Comparison of ENCODE assay signal across 19 cellular contexts in genomic region chr15:80161473-80162016, GRCh38. TPM values are rescaled to one million over a fixed set of nuclear protein-coding genes. Genes with fewer than 3 reads are reported as not detected.
DNase-seq lines count a peak whose midpoint lies in the region; ATAC-seq and TF ChIP-seq lines count a peak whose summit lies in the region.
"Had no signal": no experiment of that assay in that cellular context is flagged by ENCODE, and none has a peak within 500 bp of the region (broad histone marks: within the 10 kb centered on the region; RNA-seq: fewer than 3 reads in every experiment).

No MANE protein-coding gene starts in this region.

- no peak for DNase-seq in activated naive CD4-positive, alpha-beta T cell treated with anti-CD3 and anti-CD28 coated beads, Interleukin-2, amount 10 ng/mL, durations not matched to agents 7 days and 5 days
- no peak for DNase-seq in activated naive CD4-positive, alpha-beta T cell treated with Interleukin-2 at 50 U/mL for 16 hours
- DNase-seq in adrenal gland (peak in 6 of 7 donors; percentile 17 to 75 (median 67)), myocyte (ENCODE audit: low read depth) (peak; percentile 32), ureter (ENCODE audit: low spot score) (peak; percentile 15), Peyer's patch (no peak)
- no peak for DNase-seq in stimulated activated naive CD8-positive, alpha-beta T cell treated with anti-CD3 and anti-CD28 coated beads, Interleukin-15, Interleukin-2, amounts not matched to agents 100 U/mL and 50 U/mL, for 24 hours
- DNase-seq: activated T-cell treated with anti-CD3 and anti-CD28 coated beads, Interleukin-2, amount 50 U/mL, for 4 hours; aorta; cortex of kidney; DMS 273 treated with DMSO at 0.1 percent for 48 hours; heart left ventricle; kidney glomerular epithelial cell; MG63; NCI-H2081 treated with DMSO at 0.1 percent for 48 hours; NCI-H748 treated with DMSO at 0.1 percent for 48 hours had no signal

- H3K4me1 Mint-ChIP-seq in activated naive CD4-positive, alpha-beta T cell treated with anti-CD3 and anti-CD28 coated beads, Interleukin-2, amount 10 ng/mL, durations not matched to agents 7 days and 5 days: peaks cover 26% of the 10 kb centered on the region

- H3K9me3 Mint-ChIP-seq in activated naive CD4-positive, alpha-beta T cell treated with anti-CD3 and anti-CD28 coated beads, Interleukin-2, amount 10 ng/mL, durations not matched to agents 7 days and 5 days: no peaks in the 10 kb centered on the region
- H3K9me3 Mint-ChIP-seq: activated T-cell treated with anti-CD3 and anti-CD28 coated beads, Interleukin-2, amount 50 U/mL, for 4 hours had no signal

- H3K27ac ChIP-seq in adrenal gland (peak overlapping the region; percentile 5 to 97 (median 88)), Peyer's patch (no peak overlapping the region)
- H3K27ac ChIP-seq: thoracic aorta had no signal

- intact Hi-C loops in adrenal gland (cut with DNase I): loop anchor here in 1 of 2 donors (10.0 kb wide), 1 partner anchor 97 kb away; no protein-coding TSS in a partner anchor

- CTCF ChIA-PET in activated naive CD4-positive, alpha-beta T cell treated with anti-CD3 and anti-CD28 coated beads, Interleukin-2, amount 10 ng/mL, durations not matched to agents 7 days and 5 days (lab: Charles Lee): interaction anchor here (0.8 to 2.1 kb wide), 2 partner anchors 11 to 26 kb away, joined by 3 to 10 read pairs; no protein-coding TSS in a partner anchor

- no peak for ATAC-seq in HG02763 (IDR thresholded peaks at IDR 0.05; ENCODE audit: unreplicated experiment)
- no peak for ATAC-seq in stimulated activated naive CD8-positive, alpha-beta T cell treated with anti-CD3 and anti-CD28 coated beads, Interleukin-15, Interleukin-2, amounts not matched to agents 100 U/mL and 50 U/mL, for 24 hours

- TF ChIP-seq CTCF in adrenal gland (IDR thresholded peaks at IDR 0.05) (no peak), Peyer's patch (IDR thresholded peaks at IDR 0.05) (no peak)

- H3K36me3 ChIP-seq in adrenal gland (replicated peaks in 1 of 2) (peaks cover 0 to 9% of the 10 kb centered on the region in 2 donors), Peyer's patch (peaks cover 0 to 13% (median 0%) of the 10 kb centered on the region in 3 donors)

- TF ChIP-seq POLR2A in adrenal gland (IDR thresholded peaks at IDR 0.05) (peak in 1 of 2 donors; percentile 23), Peyer's patch (IDR thresholded peaks at IDR 0.05) (no peak)

- H3K4me3 Mint-ChIP-seq in activated naive CD4-positive, alpha-beta T cell treated with anti-CD3 and anti-CD28 coated beads, Interleukin-2, amount 10 ng/mL, durations not matched to agents 7 days and 5 days: no peak overlapping the region
- H3K4me3 Mint-ChIP-seq: activated T-cell treated with anti-CD3 and anti-CD28 coated beads, Interleukin-2, amount 50 U/mL, for 4 hours had no signal

- H3K27me3 Mint-ChIP-seq in activated naive CD4-positive, alpha-beta T cell treated with anti-CD3 and anti-CD28 coated beads, Interleukin-2, amount 10 ng/mL, durations not matched to agents 7 days and 5 days: no peaks in the 10 kb centered on the region
- H3K27me3 Mint-ChIP-seq: progenitor cell of endocrine pancreas had no signal

- H3K27ac Mint-ChIP-seq in activated naive CD4-positive, alpha-beta T cell treated with anti-CD3 and anti-CD28 coated beads, Interleukin-2, amount 10 ng/mL, durations not matched to agents 7 days and 5 days: peak overlapping the region; percentile 86
- H3K27ac Mint-ChIP-seq: progenitor cell of endocrine pancreas had no signal

- no peak overlapping the region for H3K4me3 ChIP-seq in adrenal gland
- H3K4me3 ChIP-seq in Peyer's patch: no peak overlapping the region
- H3K4me3 ChIP-seq: heart left ventricle, MG63, thoracic aorta had no signal

- no peaks in the 10 kb centered on the region for H3K9me3 ChIP-seq in adrenal gland (replicated peaks in 1 of 3)
- H3K9me3 ChIP-seq in Peyer's patch: no peaks in the 10 kb centered on the region
- H3K9me3 ChIP-seq: heart left ventricle, MG63, thoracic aorta had no signal

- H3K36me3 Mint-ChIP-seq in activated naive CD4-positive, alpha-beta T cell treated with anti-CD3 and anti-CD28 coated beads, Interleukin-2, amount 10 ng/mL, durations not matched to agents 7 days and 5 days: peaks cover 40% of the 10 kb centered on the region

- H3K4me1 ChIP-seq in adrenal gland (replicated peaks in 1 of 2): peaks cover 42 to 47% of the 10 kb centered on the region in 2 donors
- peaks cover 0 to 19% (median 12%) of the 10 kb centered on the region in 4 donors for H3K4me1 ChIP-seq in Peyer's patch

- H3K27me3 ChIP-seq in adrenal gland: no peaks in the 10 kb centered on the region
- no peaks in the 10 kb centered on the region for H3K27me3 ChIP-seq in Peyer's patch
- H3K27me3 ChIP-seq: heart left ventricle, MG63 had no signal

- WGBS in adrenal gland, 4 donors: 70 to 80% (median 74%) methylated on average over 6 of the region's 6 CpGs

RNA-seq across cellular contexts. Expression of gene FAH, which starts 8.7 kb away (rescaled TPM):
- total RNA-seq in adrenal gland (100 to 1,000 TPM in 5 of 8 donors, 10 to 100 TPM in 3; 56.9 to 157 (median 107) TPM), myocyte (15.6 and 15.7 TPM in 2 replicates), ureter (34.9 TPM), Peyer's patch (10 to 100 TPM in 3 of 4 donors, 1 to 10 TPM in 1; 6.6 to 17.3 (median 15.3) TPM)
- 100 to 1,000 TPM in 2 of 3 donors, 10 to 100 TPM in 1; 69.2 to 154 (median 109) TPM for polyA plus RNA-seq in adrenal gland
- polyA plus RNA-seq in myocyte (2012): 24.9 TPM

Comparison
In these comparisons a context has a peak if more than half of its experiments do, and no peak if none do; other contexts are left out.
1. DNase-seq: peak in adrenal gland (6 of 7), myocyte (single experiment) and ureter (single experiment); none in activated naive CD4-positive, alpha-beta T cell treated with anti-CD3 and anti-CD28 coated beads, Interleukin-2, amount 10 ng/mL, durations not matched to agents 7 days and 5 days (single experiment), activated naive CD4-positive, alpha-beta T cell treated with Interleukin-2 at 50 U/mL for 16 hours (single experiment), Peyer's patch (0 of 3) and stimulated activated naive CD8-positive, alpha-beta T cell treated with anti-CD3 and anti-CD28 coated beads, Interleukin-15, Interleukin-2, amounts not matched to agents 100 U/mL and 50 U/mL, for 24 hours (single experiment).
2. H3K27ac ChIP-seq: peak in adrenal gland (5 of 5); none in Peyer's patch (0 of 4).